Comparison of ENCODE assay signal across 11 cellular contexts in genomic region chr18:45441110-45441842, GRCh38.
DNase-seq lines count a peak whose midpoint lies in the region; FAIRE-seq and TF ChIP-seq lines count a peak whose summit lies in the region.
"Had no signal": no experiment of that assay in that cellular context is flagged by ENCODE, and none has a peak within 500 bp of the region (broad histone marks: within the 10 kb centered on the region; RNA-seq: fewer than 3 reads in every experiment).

No MANE protein-coding gene starts in this region.

- H4K91ac ChIP-seq in mesenchymal stem cell (ENCODE audit: low read length): no peak overlapping the region

- H3K36me3 ChIP-seq in brain microvascular endothelial cell (replicated peaks): no peaks in the 10 kb centered on the region
- no peaks in the 10 kb centered on the region for H3K36me3 ChIP-seq in mesenchymal stem cell (ENCODE audit: control insufficient read depth in 1 of 2, insufficient read depth in 2 of 2, low read depth in 1 of 2, low read length in 2 of 2)

- peak; percentile 63 for DNase-seq in AG10803 (ENCODE audit: low read depth)
- peak; percentile 3 to 5 for DNase-seq in Kasumi-1 (lab: John Stamatoyannopoulos, UW)
- DNase-seq in brain microvascular endothelial cell: peak; percentile 2
- DNase-seq in mesenchymal stem cell: peak; percentile 8
- DNase-seq in GM19239 (ENCODE audit: insufficient read length, low spot score): no peak
- no peak for DNase-seq in caudate nucleus (lab: John Stamatoyannopoulos, UW)
- DNase-seq in activated T-helper 2 cell treated with anti-CD3 and anti-CD28 coated beads, Interferon-gamma antibody, Interleukin-2, Interleukin-4, amounts not matched to agents 10 μg/mL and 5 μg/mL and 100 μg/mL, durations not matched to agents 14 hours and 24 hours and 36 hours (ENCODE audit: low spot score): no peak
- no peak for DNase-seq in NCI-H1694 (lab: John Stamatoyannopoulos, UW)
- DNase-seq: DMS79, RPMI8226 had no signal

- no peaks in the 10 kb centered on the region for H3K4me1 ChIP-seq in mesenchymal stem cell (ENCODE audit: control insufficient read depth, insufficient read depth, low read depth, low read length)

- H3K4me3 ChIP-seq in AG10803 (ENCODE audit: low read length) (no peak overlapping the region), brain microvascular endothelial cell (ENCODE audit: low read depth, low read length) (no peak overlapping the region), mesenchymal stem cell (ENCODE audit: insufficient read depth in 1 of 2, low read depth in 1 of 2, low read length in 2 of 2) (no peak overlapping the region)

- H3K27me3 Mint-ChIP-seq in activated T-helper 2 cell treated with anti-CD3 and anti-CD28 coated beads, Interferon-gamma antibody, Interleukin-2, Interleukin-4, amounts not matched to agents 10 μg/mL and 5 μg/mL and 100 μg/mL, durations not matched to agents 14 hours and 24 hours and 36 hours (ENCODE audit: low read depth): no peaks in the 10 kb centered on the region

- no peak for FAIRE-seq in GM19239 (lab: Jason Lieb, UNC)
- FAIRE-seq: islet of Langerhans had no signal

- no peak overlapping the region for H3K4ac ChIP-seq in mesenchymal stem cell (ENCODE audit: low read depth in 1 of 2, low read length in 2 of 2)

- H2BK15ac ChIP-seq in mesenchymal stem cell (ENCODE audit: low read depth, poor library complexity, severe bottlenecking): no peak overlapping the region

- no peak overlapping the region for H3K23ac ChIP-seq in mesenchymal stem cell (ENCODE audit: low read length in 2 of 2)

- no peak overlapping the region for H3K14ac ChIP-seq in mesenchymal stem cell (ENCODE audit: low read length in 2 of 2)

- H3K36me3 Mint-ChIP-seq in activated T-helper 2 cell treated with anti-CD3 and anti-CD28 coated beads, Interferon-gamma antibody, Interleukin-2, Interleukin-4, amounts not matched to agents 10 μg/mL and 5 μg/mL and 100 μg/mL, durations not matched to agents 14 hours and 24 hours and 36 hours (ENCODE audit: low read depth): no peaks in the 10 kb centered on the region

- H2BK12ac ChIP-seq in mesenchymal stem cell (ENCODE audit: low read length in 2 of 2): no peak overlapping the region

- H3K4me2 ChIP-seq in mesenchymal stem cell (ENCODE audit: low read length, poor library complexity, severe bottlenecking): no peak overlapping the region

- H3K27ac ChIP-seq in brain microvascular endothelial cell (no peak overlapping the region), mesenchymal stem cell (ENCODE audit: low read length, poor library complexity, severe bottlenecking) (no peak overlapping the region), caudate nucleus (ENCODE audit: low read depth, low read length) (no peak overlapping the region)

- H3K18ac ChIP-seq in mesenchymal stem cell (ENCODE audit: low read depth in 1 of 2, low read length in 2 of 2): no peak overlapping the region

- H3K4me3 Mint-ChIP-seq in activated T-helper 2 cell treated with anti-CD3 and anti-CD28 coated beads, Interferon-gamma antibody, Interleukin-2, Interleukin-4, amounts not matched to agents 10 μg/mL and 5 μg/mL and 100 μg/mL, durations not matched to agents 14 hours and 24 hours and 36 hours (ENCODE audit: low read depth): no peak overlapping the region

- H4K8ac ChIP-seq in mesenchymal stem cell (ENCODE audit: low read length): no peak overlapping the region

- in situ Hi-C loops in brain microvascular endothelial cell (cut with HindIII; ENCODE audit: low pct_ligation_motif_present, low sequenced_read_pairs): no loop called here

- intact Hi-C loops in activated T-helper 2 cell treated with anti-CD3 and anti-CD28 coated beads, Interferon-gamma antibody, Interleukin-2, Interleukin-4, amounts not matched to agents 10 μg/mL and 5 μg/mL and 100 μg/mL, durations not matched to agents 14 hours and 24 hours and 36 hours (cut with micrococcal nuclease): no loop called here

- no peaks in the 10 kb centered on the region for H3K4me1 Mint-ChIP-seq in activated T-helper 2 cell treated with anti-CD3 and anti-CD28 coated beads, Interferon-gamma antibody, Interleukin-2, Interleukin-4, amounts not matched to agents 10 μg/mL and 5 μg/mL and 100 μg/mL, durations not matched to agents 14 hours and 24 hours and 36 hours (ENCODE audit: low read depth)

- H3K27me3 ChIP-seq in brain microvascular endothelial cell (replicated peaks): no peaks in the 10 kb centered on the region
- H3K27me3 ChIP-seq in mesenchymal stem cell (ENCODE audit: control insufficient read depth in 1 of 2, insufficient read depth in 1 of 2, low read length in 2 of 2): peaks cover 0 to 38% of the 10 kb centered on the region in 2 experiments

- H2AK5ac ChIP-seq in mesenchymal stem cell (ENCODE audit: low read length, severe bottlenecking): no peak overlapping the region

- no peak overlapping the region for H2BK5ac ChIP-seq in mesenchymal stem cell (ENCODE audit: low read depth, low read length, poor library complexity, severe bottlenecking)

- no peaks in the 10 kb centered on the region for H3K9me3 ChIP-seq in mesenchymal stem cell (ENCODE audit: control insufficient read depth, low read length)

- no peaks in the 10 kb centered on the region for H3K79me1 ChIP-seq in mesenchymal stem cell (replicated peaks; ENCODE audit: low read length, poor library complexity, severe bottlenecking)

- no peak overlapping the region for H2AFZ ChIP-seq in mesenchymal stem cell (ENCODE audit: low read depth, low read length)

- 92% methylated on average over 3 of the region's 4 CpGs for WGBS in mesenchymal stem cell

- H3K9ac ChIP-seq in mesenchymal stem cell (ENCODE audit: low read length): no peak overlapping the region

- no peak overlapping the region for H3K27ac Mint-ChIP-seq in activated T-helper 2 cell treated with anti-CD3 and anti-CD28 coated beads, Interferon-gamma antibody, Interleukin-2, Interleukin-4, amounts not matched to agents 10 μg/mL and 5 μg/mL and 100 μg/mL, durations not matched to agents 14 hours and 24 hours and 36 hours

- TF ChIP-seq CTCF in AG10803 (conservative IDR thresholded peaks at IDR 0.05; ENCODE audit: low read length): peak; percentile 72
- TF ChIP-seq CTCF in brain microvascular endothelial cell (IDR thresholded peaks at IDR 0.05; ENCODE audit: low read depth, low read length, missing control alignments): peak; percentile 34

- no peak overlapping the region for H2BK120ac ChIP-seq in mesenchymal stem cell (ENCODE audit: low read depth, low read length)

- no peaks in the 10 kb centered on the region for H3K9me3 Mint-ChIP-seq in activated T-helper 2 cell treated with anti-CD3 and anti-CD28 coated beads, Interferon-gamma antibody, Interleukin-2, Interleukin-4, amounts not matched to agents 10 μg/mL and 5 μg/mL and 100 μg/mL, durations not matched to agents 14 hours and 24 hours and 36 hours

Comparison
In these comparisons a context has a peak if more than half of its experiments do, and no peak if none do; other contexts are left out.
1. DNase-seq: peak in AG10803 (single experiment), Kasumi-1 (2 of 2), brain microvascular endothelial cell (single experiment) and mesenchymal stem cell (single experiment); none in GM19239 (single experiment), caudate nucleus (0 of 61), activated T-helper 2 cell treated with anti-CD3 and anti-CD28 coated beads, Interferon-gamma antibody, Interleukin-2, Interleukin-4, amounts not matched to agents 10 μg/mL and 5 μg/mL and 100 μg/mL, durations not matched to agents 14 hours and 24 hours and 36 hours (single experiment) and NCI-H1694 (single experiment).